In genomic region chr12:122981036-122981471, GRCh38 we compare ENCODE assay signal across 8 cellular contexts. TPM values are rescaled to one million over a fixed set of nuclear protein-coding genes. Genes with fewer than 3 reads are reported as not detected.
DNase-seq lines count a peak whose midpoint lies in the region; ATAC-seq and TF ChIP-seq lines count a peak whose summit lies in the region.

No MANE protein-coding gene starts in this region.

- POLR2A ChIA-PET in A673 (lab: Charles Lee; ENCODE audit: low non-redundant PET), result no interaction called here

- TF ChIP-seq POLR2A in body of pancreas (IDR thresholded peaks at IDR 0.05), result no peak
- TF ChIP-seq POLR2A in right lobe of liver (IDR thresholded peaks at IDR 0.05), result no peak

- peak overlapping the region; percentile 95 for H3K27ac ChIP-seq in A673 (ENCODE audit: low read depth, low read length, poor library complexity, severe bottlenecking)
- peak overlapping the region; percentile 40 to 86 (median 66) for H3K27ac ChIP-seq in body of pancreas
- H3K27ac ChIP-seq in right lobe of liver, result peak overlapping the region; percentile 54 to 90 (median 84)
- peak overlapping the region; percentile 96 to 98 for H3K27ac ChIP-seq in tibial artery

- TF ChIP-seq CTCF in A673 (conservative IDR thresholded peaks at IDR 0.05; ENCODE audit: low read depth, low read length), result no peak
- no peak for TF ChIP-seq CTCF in body of pancreas (IDR thresholded peaks at IDR 0.05)
- TF ChIP-seq CTCF in right lobe of liver (IDR thresholded peaks at IDR 0.05), result no peak
- no peak for TF ChIP-seq CTCF in tibial artery (IDR thresholded peaks at IDR 0.05)

- H3K9me3 ChIP-seq in A673 (ENCODE audit: low read depth, low read length, poor library complexity, severe bottlenecking) (no peaks in the 10 kb centered on the region), body of pancreas (no peaks in the 10 kb centered on the region), right lobe of liver (no peaks in the 10 kb centered on the region), tibial artery (no peaks in the 10 kb centered on the region)

- CTCF ChIA-PET in A673 (lab: Charles Lee), result no interaction called here

- peak; percentile 24 for ATAC-seq in GM18907 (IDR thresholded peaks at IDR 0.05; ENCODE audit: unreplicated experiment)
- ATAC-seq in body of pancreas, result no peak
- peak; percentile 0 to 10 (median 3) for ATAC-seq in right lobe of liver
- no peak for ATAC-seq in GM21515 (IDR thresholded peaks at IDR 0.05; ENCODE audit: unreplicated experiment)

- TF ChIP-seq EP300 in Ishikawa (IDR thresholded peaks at IDR 0.05; ENCODE audit: borderline replicate concordance), result no peak

- BruUV-seq in A673 (replicated peaks; lab: Mats Ljungman, UMichigan), result no TSS peak

- H3K4me3 ChIP-seq in A673 (ENCODE audit: low read depth, low read length, poor library complexity, severe bottlenecking) (peak overlapping the region; percentile 72), body of pancreas (peak overlapping the region; percentile 69 to 84), right lobe of liver (peak overlapping the region; percentile 97 to 99 (median 98)), tibial artery (peak overlapping the region; percentile 78 to 100)

- 1% methylated on average over 27 to 40 of the region's 40 CpGs for WGBS in body of pancreas, 2 donors
- under 1% methylated on average over 26 of the region's 40 CpGs for WGBS in right lobe of liver (ENCODE audit: insufficient coverage, low coverage, low lambda C conversion rate, missing lambda C conversion rate)

- H3K36me3 ChIP-seq in A673 (ENCODE audit: insufficient read depth, low read length, poor library complexity, severe bottlenecking) (peaks cover 16% of the 10 kb centered on the region), body of pancreas (replicated peaks in 1 of 2; ENCODE audit: insufficient read depth in 1 of 2, low read depth in 2 of 2) (no peaks in the 10 kb centered on the region), right lobe of liver (peaks cover 0 to 4% (median 2%) of the 10 kb centered on the region in 4 donors), tibial artery (peaks cover 0 to 41% (median 16%) of the 10 kb centered on the region in 3 donors)

- TF ChIP-seq RAD21 in Ishikawa (IDR thresholded peaks at IDR 0.05; ENCODE audit: low read depth), result no peak

- DNase-seq in A673 (ENCODE audit: low spot score) (no peak), body of pancreas (no peak), right lobe of liver (no peak), tibial artery (no peak), SW480 (ENCODE audit: low spot score) (no peak)

- no peaks in the 10 kb centered on the region for H3K27me3 ChIP-seq in A673 (replicated peaks; ENCODE audit: insufficient read depth, low read depth, low read length, poor library complexity)
- no peaks in the 10 kb centered on the region for H3K27me3 ChIP-seq in body of pancreas
- H3K27me3 ChIP-seq in right lobe of liver, result no peaks in the 10 kb centered on the region
- no peaks in the 10 kb centered on the region for H3K27me3 ChIP-seq in tibial artery

- H3K4me1 ChIP-seq in A673 (ENCODE audit: insufficient read depth, low read length, poor library complexity, severe bottlenecking) (peaks cover 17% of the 10 kb centered on the region), body of pancreas (peaks cover 87% of the 10 kb centered on the region), right lobe of liver (peaks cover 0 to 56% (median 27%) of the 10 kb centered on the region in 4 donors), tibial artery (peaks cover 11 to 89% (median 82%) of the 10 kb centered on the region in 4 donors)

- intact Hi-C loops in A673 (cut with micrococcal nuclease; ENCODE audit: unreplicated experiment) (loop anchor here (5.0 kb wide), 2 partner anchors 171 to 256 kb away; partner anchors contain the start of gene PITPNM2), body of pancreas (cut with DNase I) (no loop called here), right lobe of liver (cut with DNase I) (loop anchor here in 1 of 2 donors (10.0 kb wide), 1 partner anchor 254 kb away; the partner anchor contains the start of genes MPHOSPH9 and MTRFR), tibial artery (cut with DNase I; ENCODE audit: low total_unique reads) (loop anchor here (10.0 kb wide), 1 partner anchor 164 kb away; no protein-coding TSS in a partner anchor)

TF ChIP-seq in Ishikawa, 13 proteins besides CTCF, POLR2A, EP300 and RAD21:
- TF ChIP-seq USF1 (IDR thresholded peaks at IDR 0.05) (no peak), YY1 (IDR thresholded peaks at IDR 0.05; ENCODE audit: low read depth) (peak; percentile 27; the same call in 1 of the 2 replicates)
TF ChIP-seq in Ishikawa: peak in this region for 1.

RNA-seq across cellular contexts. Expression of gene ARL6IP4, which starts 0.6 kb away (rescaled TPM):
- 180 and 189 TPM in 2 replicates for total RNA-seq in A673 (2021)
- 100 to 1,000 TPM; 215 to 237 TPM for total RNA-seq in body of pancreas
- total RNA-seq in right lobe of liver, result 100 to 1,000 TPM in 5 of 6 experiments, 10 to 100 TPM in 1; 84.7 to 146 (median 110) TPM

RNA-seq across cellular contexts. Expression of gene OGFOD2, which starts 6.0 kb away (rescaled TPM):
- 18.2 and 22.2 TPM in 2 replicates for total RNA-seq in A673 (2021)
- 10 to 100 TPM in 1 of 2 donors, 1 to 10 TPM in 1; 8.6 to 25.4 TPM for total RNA-seq in body of pancreas
- 10 to 100 TPM in 5 of 6 experiments, 1 to 10 TPM in 1; 9.9 to 18.8 (median 14.1) TPM for total RNA-seq in right lobe of liver

RNA-seq across cellular contexts. Expression of gene ABCB9, which starts 14.8 kb away (rescaled TPM):
- 8.9 and 10.6 TPM in 2 replicates for total RNA-seq in A673 (2021)
- total RNA-seq in body of pancreas, result 1 to 10 TPM; 5.2 to 7.9 TPM
- 1 to 10 TPM in 2 of 6 experiments, under 1 TPM in 4; 0.48 to 1.4 (median 0.94) TPM for total RNA-seq in right lobe of liver

Comparison
In these comparisons a context has a peak if more than half of its experiments do, and no peak if none do; other contexts are left out.
1. ATAC-seq: peak in GM18907 (single experiment) and right lobe of liver (4 of 4); none in body of pancreas (single experiment) and GM21515 (single experiment).
2. Peak in every context shown above with its lines, with median percentiles within 50 percentile points of each other: H3K27ac ChIP-seq and H3K4me3 ChIP-seq.